7 cellular contexts compared by ENCODE assay signal in the genomic region with DNA sequence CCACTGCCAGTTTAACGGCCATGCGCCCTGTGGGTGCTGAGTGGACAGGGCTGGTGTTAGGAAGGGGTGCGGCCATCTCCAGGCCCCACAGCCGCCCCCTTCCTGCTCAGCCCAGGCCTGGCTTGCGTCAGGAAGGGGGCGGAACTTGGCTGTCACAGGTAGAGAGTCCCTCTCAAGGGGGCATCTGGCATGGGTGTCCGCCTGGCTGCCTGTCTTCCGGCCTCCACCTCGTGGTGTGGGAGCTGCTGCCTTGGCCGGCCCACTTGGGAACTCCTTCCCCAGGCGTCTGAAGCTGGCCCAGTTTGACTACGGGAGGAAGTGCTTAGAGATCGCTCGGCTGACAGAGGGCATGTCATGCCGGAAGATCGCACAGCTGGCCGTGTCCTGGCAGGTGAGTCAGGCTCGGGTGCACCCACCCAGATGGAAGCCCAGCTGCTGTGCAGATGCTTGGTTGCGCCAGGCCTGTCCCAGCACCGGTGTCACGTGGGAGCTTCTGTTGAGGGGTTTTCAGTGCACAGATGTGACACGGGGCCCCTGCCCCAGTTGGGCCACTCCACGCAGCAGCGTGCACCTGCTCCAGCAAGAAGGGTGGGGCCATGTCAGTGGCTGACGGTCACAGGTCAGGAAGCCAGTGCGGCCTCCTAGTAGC. TPM values are rescaled to one million over a fixed set of nuclear protein-coding genes. Genes with fewer than 3 reads are reported as not detected.
DNase-seq lines count a peak whose midpoint lies in the region; ATAC-seq and TF ChIP-seq lines count a peak whose summit lies in the region.

No MANE protein-coding gene starts in this region.

- peak overlapping the region; percentile 67 for H3K9ac ChIP-seq in endocrine pancreas (ENCODE audit: control insufficient read depth, insufficient read depth, low read length)

- H3K27me3 Mint-ChIP-seq in progenitor cell of endocrine pancreas: peaks cover 2% of the 10 kb centered on the region

- no peaks in the 10 kb centered on the region for H3K4me1 Mint-ChIP-seq in progenitor cell of endocrine pancreas (ENCODE audit: low read depth)

- TF ChIP-seq CTCF in GM12865 (IDR thresholded peaks at IDR 0.05; ENCODE audit: insufficient read depth, low read depth, low read length, missing control alignments) (no peak), omental fat pad (IDR thresholded peaks at IDR 0.05) (no peak), progenitor cell of endocrine pancreas (IDR thresholded peaks at IDR 0.05; ENCODE audit: unreplicated experiment) (no peak)

- DNase-seq in GM12865 (ENCODE audit: low read depth): peak; percentile 88
- DNase-seq in NCI-H2171 treated with DMSO at 0.1 percent for 48 hours (lab: John Stamatoyannopoulos, UW): peak; percentile 98
- peak; percentile 27 for DNase-seq in omental fat pad (ENCODE audit: low spot score)
- DNase-seq in progenitor cell of endocrine pancreas (ENCODE audit: low spot score, unreplicated experiment): no peak

- H3K27ac Mint-ChIP-seq in progenitor cell of endocrine pancreas: no peak overlapping the region

- H3K4me1 ChIP-seq in endocrine pancreas (ENCODE audit: control insufficient read depth, insufficient read depth, low read length): no peaks in the 10 kb centered on the region

- H3K9me3 ChIP-seq in endocrine pancreas (ENCODE audit: control insufficient read depth, low read length): no peaks in the 10 kb centered on the region

- H3K36me3 Mint-ChIP-seq in progenitor cell of endocrine pancreas (ENCODE audit: insufficient read depth): no peaks in the 10 kb centered on the region

- H3K9me3 Mint-ChIP-seq in progenitor cell of endocrine pancreas (ENCODE audit: low read depth): no peaks in the 10 kb centered on the region

- ATAC-seq in omental fat pad (ENCODE audit: low FRiP score) (peak; percentile 93), GM21576 (IDR thresholded peaks at IDR 0.05; ENCODE audit: unreplicated experiment) (no peak), HG03025 (IDR thresholded peaks at IDR 0.05; ENCODE audit: low FRiP score, unreplicated experiment) (no peak)

- H3K4me3 Mint-ChIP-seq in progenitor cell of endocrine pancreas (ENCODE audit: low read depth): no peak overlapping the region

- H3K27me3 ChIP-seq in endocrine pancreas (ENCODE audit: control insufficient read depth, insufficient read depth, low read length): no peaks in the 10 kb centered on the region

- H3K36me3 ChIP-seq in endocrine pancreas (ENCODE audit: control insufficient read depth, insufficient read depth, low read length): no peaks in the 10 kb centered on the region

- H3K4me3 ChIP-seq in GM12865 (ENCODE audit: low read depth, low read length) (peak overlapping the region; percentile 56), endocrine pancreas (ENCODE audit: control insufficient read depth, insufficient read depth, low read length) (no peak overlapping the region)

RNA-seq across cellular contexts. Expression of a gene that starts 9.1 kb away (rescaled TPM):
- total RNA-seq in omental fat pad: 10 to 100 TPM; 11.0 to 91.6 (median 16.5) TPM
- 36.7 and 42.0 TPM in 2 replicates for total RNA-seq in progenitor cell of endocrine pancreas

RNA-seq across cellular contexts. Expression of a gene that starts 13.0 kb away (rescaled TPM):
- total RNA-seq in omental fat pad (1 to 10 TPM in 2 of 4 donors, under 1 TPM in 1, not detected in 1; 0.69 to 3.5 (median 2.4) TPM), progenitor cell of endocrine pancreas (1.6 and 1.9 TPM in 2 replicates)

RNA-seq across cellular contexts. Expression of a gene that starts 27.0 kb away (rescaled TPM):
- total RNA-seq in omental fat pad: 10 to 100 TPM in 3 of 4 donors, 1 to 10 TPM in 1; 6.8 to 21.1 (median 13.8) TPM
- total RNA-seq in progenitor cell of endocrine pancreas: 29.7 and 36.8 TPM in 2 replicates

RNA-seq across cellular contexts. Expression of a gene that starts 41.4 kb away (rescaled TPM):
- total RNA-seq in omental fat pad: 1 to 10 TPM; 2.6 to 7.3 (median 3.8) TPM
- 15.1 and 18.1 TPM in 2 replicates for total RNA-seq in progenitor cell of endocrine pancreas

RNA-seq across cellular contexts. Expression of a gene that starts 49.5 kb away (rescaled TPM):
- total RNA-seq in omental fat pad (10 to 100 TPM; 17.3 to 38.5 (median 20.7) TPM), progenitor cell of endocrine pancreas (37.4 and 38.8 TPM in 2 replicates)
